In the genomic region with DNA sequence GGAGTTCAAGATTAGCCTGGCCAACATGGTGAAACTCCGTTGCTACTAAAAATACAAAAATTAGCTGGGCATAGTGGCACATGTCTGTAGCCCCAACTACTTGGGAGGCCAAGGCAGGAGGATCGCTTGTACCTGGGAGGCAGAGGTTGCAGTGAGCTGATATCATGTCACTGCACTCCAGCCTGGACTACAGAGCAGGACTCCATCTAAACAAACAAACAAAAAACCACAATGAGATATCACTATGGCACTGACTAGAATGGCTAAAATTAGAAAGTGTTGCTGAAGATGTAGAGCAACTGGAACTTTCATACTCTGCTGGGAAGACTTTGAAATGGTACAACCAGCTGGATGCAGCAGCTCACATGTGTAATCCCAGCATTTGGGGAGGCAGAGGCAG, we compare ENCODE assay signal across 22 cellular contexts. TPM values are rescaled to one million over a fixed set of nuclear protein-coding genes. Genes with fewer than 3 reads are reported as not detected.
DNase-seq lines count a peak whose midpoint lies in the region; ATAC-seq, FAIRE-seq and TF ChIP-seq lines count a peak whose summit lies in the region.
"Had no signal": no experiment of that assay in that cellular context is flagged by ENCODE, and none has a peak within 500 bp of the region (broad histone marks: within the 10 kb centered on the region; RNA-seq: fewer than 3 reads in every experiment).

No MANE protein-coding gene starts in this region.

- H4K91ac ChIP-seq in neuronal stem cell (ENCODE audit: low read depth, low read length, poor library complexity), result no peak overlapping the region

- H3K9me3 ChIP-seq in HepG2 (ENCODE audit: low read length) (peaks cover 4% of the 10 kb centered on the region; the same call in 1 of the 2 replicates), right lobe of liver (no peaks in the 10 kb centered on the region), astrocyte (ENCODE audit: insufficient read depth, low read depth, low read length) (peaks cover 2% of the 10 kb centered on the region), neuronal stem cell (replicated peaks in 1 of 2; ENCODE audit: control insufficient read depth in 2 of 2, insufficient read depth in 1 of 2, low read depth in 1 of 2, low read length in 2 of 2) (peaks cover 2 to 4% of the 10 kb centered on the region in 2 donors)

- CTCF ChIA-PET in HepG2 (lab: Yijun Ruan, JAX; ENCODE audit: low intra/inter-chr PET ratio, low total read pairs), result no interaction called here

- FAIRE-seq in HepG2 (lab: Jason Lieb, UNC), result no peak
- FAIRE-seq in astrocyte (lab: Jason Lieb, UNC), result no peak
- FAIRE-seq: A549, H54 had no signal

- H3K27me3 Mint-ChIP-seq in astrocyte (ENCODE audit: low read depth, unreplicated experiment), result peaks cover 13% of the 10 kb centered on the region

- H2BK5ac ChIP-seq in neuronal stem cell (ENCODE audit: low read length), result no peak overlapping the region

- H2BK120ac ChIP-seq in neuronal stem cell (ENCODE audit: low read depth, low read length), result no peak overlapping the region

- intact Hi-C loops in HepG2 (cut with micrococcal nuclease; ENCODE audit: unreplicated experiment), result no loop called here
- intact Hi-C loops in right lobe of liver (cut with DNase I), result no loop called here

- DNase-seq in HepG2 (ENCODE audit: low spot score), result no peak
- no peak for DNase-seq in right lobe of liver
- no peak for DNase-seq in astrocyte (ENCODE audit: low read depth)
- DNase-seq in neuronal stem cell (ENCODE audit: low spot score), result no peak
- no peak for DNase-seq in activated T-cell treated with anti-CD3 and anti-CD28 coated beads, Interleukin-2, amount 50 U/mL, for 48 hours
- DNase-seq in AG08396 (ENCODE audit: low spot score), result no peak
- DNase-seq: CD4-positive, alpha-beta memory T cell; DMS153; DMS79; GF-D8; HCEC 1CT; IMR-90 had no signal

- no peak overlapping the region for H2AFZ ChIP-seq in HepG2 (ENCODE audit: low read length)
- H2AFZ ChIP-seq in astrocyte (ENCODE audit: low read depth, low read length), result no peak overlapping the region
- H2AFZ ChIP-seq in neuronal stem cell (ENCODE audit: low read length), result no peak overlapping the region
- H2AFZ ChIP-seq: GM23338 had no signal

- H4K20me1 ChIP-seq in HepG2 (ENCODE audit: insufficient read depth, low read length), result no peaks in the 10 kb centered on the region
- no peaks in the 10 kb centered on the region for H4K20me1 ChIP-seq in astrocyte (ENCODE audit: insufficient read depth, low read length)
- H4K20me1 ChIP-seq: BLaER1 had no signal

- H3K4me3 ChIP-seq in HepG2 (replicated peaks in 1 of 3; ENCODE audit: insufficient read depth in 1 of 3, low read depth in 2 of 3, low read length in 3 of 3) (no peak overlapping the region), right lobe of liver (no peak overlapping the region), astrocyte (ENCODE audit: insufficient read depth, low read depth, low read length) (no peak overlapping the region), neuronal stem cell (ENCODE audit: low read length in 2 of 2) (no peak overlapping the region)
- H3K4me3 ChIP-seq: A549, BLaER1, GM23338 had no signal

- no peak overlapping the region for H3K4ac ChIP-seq in neuronal stem cell (ENCODE audit: low read length)

- no peaks in the 10 kb centered on the region for H3K36me3 ChIP-seq in HepG2 (replicated peaks in 1 of 2; ENCODE audit: control insufficient read depth in 1 of 2, insufficient read depth in 2 of 2, low read length in 2 of 2)
- H3K36me3 ChIP-seq in right lobe of liver, result no peaks in the 10 kb centered on the region
- no peaks in the 10 kb centered on the region for H3K36me3 ChIP-seq in astrocyte (ENCODE audit: insufficient read depth, low read length)
- no peaks in the 10 kb centered on the region for H3K36me3 ChIP-seq in neuronal stem cell (replicated peaks in 1 of 2; ENCODE audit: control insufficient read depth in 2 of 2, insufficient read depth in 2 of 2, low read length in 2 of 2)
- H3K36me3 ChIP-seq: BLaER1 had no signal

- ATAC-seq in HepG2, result no peak
- ATAC-seq in right lobe of liver, result no peak
- no peak for ATAC-seq in HG03025 (IDR thresholded peaks at IDR 0.05; ENCODE audit: low FRiP score, unreplicated experiment)
- ATAC-seq: GM23338 had no signal

- no peak overlapping the region for H3K27ac ChIP-seq in HepG2 (ENCODE audit: extremely low read length, insufficient read depth, low read length)
- no peak overlapping the region for H3K27ac ChIP-seq in right lobe of liver
- H3K27ac ChIP-seq in astrocyte (ENCODE audit: low read depth, low read length), result no peak overlapping the region
- H3K27ac ChIP-seq in neuronal stem cell (replicated peaks; ENCODE audit: low read length), result no peak overlapping the region
- H3K27ac ChIP-seq: 22Rv1, A549, BLaER1, HL-60 had no signal

- H3K4me1 Mint-ChIP-seq in astrocyte (ENCODE audit: low read depth, unreplicated experiment), result no peaks in the 10 kb centered on the region
- H3K4me1 Mint-ChIP-seq: CD14-positive monocyte; CD4-positive, alpha-beta memory T cell had no signal

- WGBS in HepG2 (ENCODE audit: low lambda C conversion rate), result 66% methylated on average over 2 of the region's 2 CpGs
- WGBS in right lobe of liver (ENCODE audit: insufficient coverage, low coverage, low lambda C conversion rate, missing lambda C conversion rate), result no CpG with 5 or more reads among the region's 2 CpGs
- WGBS in neuronal stem cell (ENCODE audit: extremely low coverage in 2 of 2, insufficient read length in 2 of 2, insufficient replicate concordance in 1 of 2), 2 donors, result no CpG with 5 or more reads among the region's 2 CpGs

- POLR2A ChIA-PET in HepG2 (lab: Yijun Ruan, JAX), result interaction anchor here (1.6 kb wide), 1 partner anchor 29 kb away, joined by 4 read pairs; the partner anchor contains the start of gene TMEM256

- H3K9ac ChIP-seq in HepG2 (ENCODE audit: insufficient read depth, low read depth, low read length), result no peak overlapping the region
- H3K9ac ChIP-seq in astrocyte (ENCODE audit: low read length), result no peak overlapping the region
- H3K9ac ChIP-seq in neuronal stem cell (ENCODE audit: low read depth, low read length, poor library complexity), result no peak overlapping the region
- H3K9ac ChIP-seq: BLaER1 had no signal

- H3K79me2 ChIP-seq in HepG2 (ENCODE audit: insufficient read depth, low read length) (no peaks in the 10 kb centered on the region), astrocyte (ENCODE audit: insufficient read depth, low read length) (no peaks in the 10 kb centered on the region)

- H3K18ac ChIP-seq in neuronal stem cell (ENCODE audit: low read length), result no peak overlapping the region

- H3K14ac ChIP-seq in neuronal stem cell (ENCODE audit: low read length), result peak overlapping the region; percentile 71

- TF ChIP-seq RAD21 in HepG2 (CRISPR knock-in tag; IDR thresholded peaks at IDR 0.05), result no peak

- BruUV-seq in HepG2 (replicated peaks; lab: Mats Ljungman, UMichigan), result no TSS peak

- H3K27me3 ChIP-seq in HepG2 (ENCODE audit: control insufficient read depth in 1 of 2, insufficient read depth in 2 of 2, low read length in 2 of 2) (peaks cover 0 to 10% of the 10 kb centered on the region in 2 experiments; a peak in 3 of 5 replicates), right lobe of liver (no peaks in the 10 kb centered on the region), astrocyte (ENCODE audit: insufficient read depth, low read length) (no peaks in the 10 kb centered on the region), neuronal stem cell (ENCODE audit: control insufficient read depth in 3 of 3, insufficient read depth in 3 of 3, low read depth in 1 of 3, low read length in 3 of 3) (peaks cover 0 to 9% (median 0%) of the 10 kb centered on the region in 3 experiments)

- H3K4me1 ChIP-seq in HepG2 (ENCODE audit: insufficient read depth, low read length), result peaks cover 10% of the 10 kb centered on the region
- H3K4me1 ChIP-seq in right lobe of liver, result no peaks in the 10 kb centered on the region
- no peaks in the 10 kb centered on the region for H3K4me1 ChIP-seq in astrocyte (ENCODE audit: insufficient read depth, low read length)
- H3K4me1 ChIP-seq in neuronal stem cell (ENCODE audit: control insufficient read depth in 2 of 2, insufficient read depth in 1 of 2, low read depth in 1 of 2, low read length in 2 of 2), result no peaks in the 10 kb centered on the region
- H3K4me1 ChIP-seq: A549, BLaER1 had no signal

- no peak overlapping the region for H4K8ac ChIP-seq in neuronal stem cell (ENCODE audit: low read depth, low read length)

- no peak overlapping the region for H2BK15ac ChIP-seq in neuronal stem cell (ENCODE audit: low read length)

- no peak for TF ChIP-seq POLR2A in HepG2 (IDR thresholded peaks at IDR 0.05; ENCODE audit: insufficient read depth in 1 of 2, low read depth in 2 of 2, low read length in 2 of 2)
- no peak for TF ChIP-seq POLR2A in right lobe of liver (IDR thresholded peaks at IDR 0.05)

- H3K9me3 Mint-ChIP-seq in astrocyte (ENCODE audit: unreplicated experiment), result peaks cover 3% of the 10 kb centered on the region

- H2AK5ac ChIP-seq in neuronal stem cell (ENCODE audit: low read depth, low read length), result no peak overlapping the region

- H3K23ac ChIP-seq in neuronal stem cell (ENCODE audit: low read depth, low read length, poor library complexity), result no peak overlapping the region

- no peak overlapping the region for H3K4me2 ChIP-seq in HepG2 (ENCODE audit: low read depth, low read length)
- no peak overlapping the region for H3K4me2 ChIP-seq in astrocyte (ENCODE audit: low read length)
- H3K4me2 ChIP-seq in neuronal stem cell (ENCODE audit: insufficient read depth, low read length, poor library complexity, severe bottlenecking), result no peak overlapping the region
- H3K4me2 ChIP-seq: A549, BLaER1, GM23338 had no signal

- H2BK12ac ChIP-seq in neuronal stem cell (ENCODE audit: low read length), result no peak overlapping the region

- H3K27ac Mint-ChIP-seq in astrocyte (ENCODE audit: unreplicated experiment), result no peak overlapping the region
- H3K27ac Mint-ChIP-seq: CD4-positive, alpha-beta memory T cell; GM23338 had no signal

- TF ChIP-seq CTCF in HepG2 (CRISPR knock-in tag; IDR thresholded peaks at IDR 0.05) (no peak), right lobe of liver (IDR thresholded peaks at IDR 0.05) (no peak), astrocyte (IDR thresholded peaks at IDR 0.05; ENCODE audit: insufficient read depth, low read depth, low read length) (no peak)

- H3K4me3 Mint-ChIP-seq in astrocyte (ENCODE audit: unreplicated experiment), result peak overlapping the region; percentile 46
- H3K4me3 Mint-ChIP-seq: CD14-positive monocyte; CD4-positive, alpha-beta memory T cell; GM23338 had no signal

- no peaks in the 10 kb centered on the region for H3K79me1 ChIP-seq in neuronal stem cell (ENCODE audit: low read depth, low read length)

- no peak for TF ChIP-seq EP300 in HepG2 (IDR thresholded peaks at IDR 0.05; ENCODE audit: low read depth in 2 of 2, low read length in 2 of 2)
- TF ChIP-seq EP300 in HepG2 (CRISPR knock-in tag; IDR thresholded peaks at IDR 0.05; ENCODE audit: borderline replicate concordance), result no peak

- in situ Hi-C loops in HepG2 (cut with HindIII; ENCODE audit: extremely low pct_ligation_motif_present, low pct_unique_long_range_greater_than_20kb), result no loop called here

- H3K36me3 Mint-ChIP-seq in astrocyte (ENCODE audit: low read depth, unreplicated experiment), result no peaks in the 10 kb centered on the region
- H3K36me3 Mint-ChIP-seq: CD14-positive monocyte had no signal

RNA-seq across cellular contexts. Expression of gene TNK1, which starts 6.5 kb away (rescaled TPM):
- total RNA-seq in HepG2 (2016; rRNA removed; fragmentation: Illumina TruSeq; extraction: Trizol), result 1.7 and 2.0 TPM in 2 replicates
- total RNA-seq in HepG2 (2016; cell fraction: cytosol; rRNA removed; fragmentation: Illumina TruSeq; extraction: Trizol; ENCODE audit: low read depth), result 0.71 and 1.2 TPM in 2 replicates
- total RNA-seq in HepG2 (2016; cell fraction: insoluble cytoplasmic fraction; rRNA removed; fragmentation: Illumina TruSeq; extraction: Trizol), result 2.0 and 2.8 TPM in 2 replicates
- 0.71 and 0.76 TPM in 2 replicates for total RNA-seq in HepG2 (2016; cell fraction: membrane; rRNA removed; fragmentation: Illumina TruSeq; extraction: Trizol)
- total RNA-seq in HepG2 (2016; cell fraction: nucleus; rRNA removed; fragmentation: Illumina TruSeq; extraction: Trizol), result 2.0 and 3.9 TPM in 2 replicates
- polyA plus RNA-seq in HepG2 (2011; rRNA removed), result 3.5 and 3.7 TPM in 2 replicates
- polyA plus RNA-seq in HepG2 (2011; cell fraction: cytosol; rRNA removed), result 3.3 and 6.1 TPM in 2 replicates
- 10.9 and 13.6 TPM in 2 replicates for polyA plus RNA-seq in HepG2 (2011; cell fraction: nucleus; rRNA removed)
- 1.6 and 2.2 TPM in 2 replicates for polyA plus RNA-seq in HepG2 (2012)
- 0.31 and 0.40 TPM in 2 replicates for polyA plus RNA-seq in HepG2 (2016; cell fraction: cytosol; fragmentation: Illumina TruSeq; extraction: Trizol; ENCODE audit: low read depth)
- 2.1 and 2.7 TPM in 2 replicates for polyA plus RNA-seq in HepG2 (2016; cell fraction: insoluble cytoplasmic fraction; fragmentation: Illumina TruSeq; extraction: Trizol; ENCODE audit: low read depth)
- 0.56 and 0.62 TPM in 2 replicates for polyA plus RNA-seq in HepG2 (2016; cell fraction: membrane; fragmentation: Illumina TruSeq; extraction: Trizol; ENCODE audit: low read depth)
- polyA plus RNA-seq in HepG2 (2016; cell fraction: nucleus; fragmentation: Illumina TruSeq; extraction: Trizol; ENCODE audit: insufficient read depth, low read depth), result 6.2 and 6.7 TPM in 2 replicates
- 11.2 and 22.8 TPM in 2 replicates for polyA minus RNA-seq in HepG2 (2011; rRNA and poly(A)+ RNA removed; ENCODE audit: low replicate concordance)
- polyA minus RNA-seq in HepG2 (2011; cell fraction: cytosol; rRNA and poly(A)+ RNA removed), result 2.6 and 2.9 TPM in 2 replicates
- polyA minus RNA-seq in HepG2 (2011; cell fraction: nucleus; rRNA and poly(A)+ RNA removed), result 8.7 and 9.3 TPM in 2 replicates
- 1 to 10 TPM; 2.9 to 5.1 (median 4.0) TPM for total RNA-seq in right lobe of liver
- total RNA-seq in astrocyte, result 0.36 and 1.6 TPM in 2 replicates
- polyA plus RNA-seq in neuronal stem cell (2013, experiment 1 of 2), result 0.91 TPM
- polyA plus RNA-seq in neuronal stem cell (2013, experiment 2 of 2), result 0.89 TPM
- polyA plus RNA-seq: CD14-positive monocyte had no signal

RNA-seq across cellular contexts. Expression of gene TMEM95, which starts 19.4 kb away (rescaled TPM):
- total RNA-seq in HepG2 (2016; rRNA removed; fragmentation: Illumina TruSeq; extraction: Trizol), result not detected in 2 replicates
- total RNA-seq in HepG2 (2016; cell fraction: cytosol; rRNA removed; fragmentation: Illumina TruSeq; extraction: Trizol; ENCODE audit: low read depth), result not detected in 2 replicates
- total RNA-seq in HepG2 (2016; cell fraction: insoluble cytoplasmic fraction; rRNA removed; fragmentation: Illumina TruSeq; extraction: Trizol), result not detected in 2 replicates
- total RNA-seq in HepG2 (2016; cell fraction: membrane; rRNA removed; fragmentation: Illumina TruSeq; extraction: Trizol), result not detected in 2 replicates
- total RNA-seq in HepG2 (2016; cell fraction: nucleus; rRNA removed; fragmentation: Illumina TruSeq; extraction: Trizol), result not detected in 2 replicates
- polyA plus RNA-seq in HepG2 (2011; rRNA removed), result not detected in 2 replicates
- polyA plus RNA-seq in HepG2 (2011; cell fraction: cytosol; rRNA removed), result not detected in 2 replicates
- polyA plus RNA-seq in HepG2 (2011; cell fraction: nucleus; rRNA removed), result not detected in 2 replicates
- not detected in 2 replicates for polyA plus RNA-seq in HepG2 (2012)
- polyA plus RNA-seq in HepG2 (2016; cell fraction: cytosol; fragmentation: Illumina TruSeq; extraction: Trizol; ENCODE audit: low read depth), result not detected in 2 replicates
- polyA plus RNA-seq in HepG2 (2016; cell fraction: insoluble cytoplasmic fraction; fragmentation: Illumina TruSeq; extraction: Trizol; ENCODE audit: low read depth), result not detected in 2 replicates
- not detected in 2 replicates for polyA plus RNA-seq in HepG2 (2016; cell fraction: membrane; fragmentation: Illumina TruSeq; extraction: Trizol; ENCODE audit: low read depth)
- polyA plus RNA-seq in HepG2 (2016; cell fraction: nucleus; fragmentation: Illumina TruSeq; extraction: Trizol; ENCODE audit: insufficient read depth, low read depth), result not detected in 2 replicates
- not detected in 2 replicates for polyA minus RNA-seq in HepG2 (2011; rRNA and poly(A)+ RNA removed; ENCODE audit: low replicate concordance)
- not detected in 2 replicates for polyA minus RNA-seq in HepG2 (2011; cell fraction: cytosol; rRNA and poly(A)+ RNA removed)
- 0.37 TPM in 1 of 2 replicates, not detected in the other for polyA minus RNA-seq in HepG2 (2011; cell fraction: nucleus; rRNA and poly(A)+ RNA removed)
- total RNA-seq in right lobe of liver, result not detected
- total RNA-seq in astrocyte, result 0.30 TPM in 1 of 2 replicates, not detected in the other
- polyA plus RNA-seq in neuronal stem cell (2013, experiment 1 of 2), result not detected
- not detected for polyA plus RNA-seq in neuronal stem cell (2013, experiment 2 of 2)
- total RNA-seq: CD4-positive, alpha-beta memory T cell; Daoy; GM23338; HT1080; IMR-90 had no signal
- polyA plus RNA-seq: A549; CD14-positive monocyte; CD4-positive, alpha-beta memory T cell; GM23338; IMR-90 had no signal

RNA-seq across cellular contexts. Expression of gene PLSCR3, which starts 20.0 kb away (rescaled TPM):
- total RNA-seq in HepG2 (2016; rRNA removed; fragmentation: Illumina TruSeq; extraction: Trizol) (5.6 and 6.0 TPM in 2 replicates), right lobe of liver (1 to 10 TPM; 5.5 to 8.9 (median 6.4) TPM), astrocyte (65.7 and 67.6 TPM in 2 replicates)
- total RNA-seq in HepG2 (2016; cell fraction: cytosol; rRNA removed; fragmentation: Illumina TruSeq; extraction: Trizol; ENCODE audit: low read depth), result 2.3 and 3.9 TPM in 2 replicates
- 4.8 and 6.1 TPM in 2 replicates for total RNA-seq in HepG2 (2016; cell fraction: insoluble cytoplasmic fraction; rRNA removed; fragmentation: Illumina TruSeq; extraction: Trizol)
- 4.6 and 4.9 TPM in 2 replicates for total RNA-seq in HepG2 (2016; cell fraction: membrane; rRNA removed; fragmentation: Illumina TruSeq; extraction: Trizol)
- 3.3 and 4.4 TPM in 2 replicates for total RNA-seq in HepG2 (2016; cell fraction: nucleus; rRNA removed; fragmentation: Illumina TruSeq; extraction: Trizol)
- polyA plus RNA-seq in HepG2 (2011; rRNA removed), result 6.1 and 6.2 TPM in 2 replicates
- 4.7 and 5.9 TPM in 2 replicates for polyA plus RNA-seq in HepG2 (2011; cell fraction: cytosol; rRNA removed)
- polyA plus RNA-seq in HepG2 (2011; cell fraction: nucleus; rRNA removed), result 20.8 and 23.5 TPM in 2 replicates
- 6.2 and 7.3 TPM in 2 replicates for polyA plus RNA-seq in HepG2 (2012)
- polyA plus RNA-seq in HepG2 (2016; cell fraction: cytosol; fragmentation: Illumina TruSeq; extraction: Trizol; ENCODE audit: low read depth), result 6.7 and 7.7 TPM in 2 replicates
- 8.1 and 10.5 TPM in 2 replicates for polyA plus RNA-seq in HepG2 (2016; cell fraction: insoluble cytoplasmic fraction; fragmentation: Illumina TruSeq; extraction: Trizol; ENCODE audit: low read depth)
- 10.8 and 11.9 TPM in 2 replicates for polyA plus RNA-seq in HepG2 (2016; cell fraction: membrane; fragmentation: Illumina TruSeq; extraction: Trizol; ENCODE audit: low read depth)
- polyA plus RNA-seq in HepG2 (2016; cell fraction: nucleus; fragmentation: Illumina TruSeq; extraction: Trizol; ENCODE audit: insufficient read depth, low read depth), result 12.3 and 12.8 TPM in 2 replicates
- polyA minus RNA-seq in HepG2 (2011; rRNA and poly(A)+ RNA removed; ENCODE audit: low replicate concordance), result 7.6 and 8.3 TPM in 2 replicates
- polyA minus RNA-seq in HepG2 (2011; cell fraction: cytosol; rRNA and poly(A)+ RNA removed), result 2.6 and 3.8 TPM in 2 replicates
- 4.2 and 5.4 TPM in 2 replicates for polyA minus RNA-seq in HepG2 (2011; cell fraction: nucleus; rRNA and poly(A)+ RNA removed)
- 31.8 TPM for polyA plus RNA-seq in neuronal stem cell (2013, experiment 1 of 2)
- polyA plus RNA-seq in neuronal stem cell (2013, experiment 2 of 2), result 30.0 TPM

RNA-seq across cellular contexts. Expression of gene KCTD11, which starts 22.4 kb away (rescaled TPM):
- total RNA-seq in HepG2 (2016; rRNA removed; fragmentation: Illumina TruSeq; extraction: Trizol), result 1.3 and 1.6 TPM in 2 replicates
- total RNA-seq in HepG2 (2016; cell fraction: cytosol; rRNA removed; fragmentation: Illumina TruSeq; extraction: Trizol; ENCODE audit: low read depth), result 0.30 and 0.44 TPM in 2 replicates
- total RNA-seq in HepG2 (2016; cell fraction: insoluble cytoplasmic fraction; rRNA removed; fragmentation: Illumina TruSeq; extraction: Trizol), result 0.79 and 1.5 TPM in 2 replicates
- 0.79 and 1.1 TPM in 2 replicates for total RNA-seq in HepG2 (2016; cell fraction: membrane; rRNA removed; fragmentation: Illumina TruSeq; extraction: Trizol)
- 0.93 and 1.2 TPM in 2 replicates for total RNA-seq in HepG2 (2016; cell fraction: nucleus; rRNA removed; fragmentation: Illumina TruSeq; extraction: Trizol)
- polyA plus RNA-seq in HepG2 (2011; rRNA removed), result 2.6 and 3.1 TPM in 2 replicates
- 2.7 and 2.8 TPM in 2 replicates for polyA plus RNA-seq in HepG2 (2011; cell fraction: cytosol; rRNA removed)
- polyA plus RNA-seq in HepG2 (2011; cell fraction: nucleus; rRNA removed), result 2.5 TPM in 2 replicates
- polyA plus RNA-seq in HepG2 (2012), result 1.4 and 1.8 TPM in 2 replicates
- polyA plus RNA-seq in HepG2 (2016; cell fraction: cytosol; fragmentation: Illumina TruSeq; extraction: Trizol; ENCODE audit: low read depth), result 0.15 and 0.19 TPM in 2 replicates
- polyA plus RNA-seq in HepG2 (2016; cell fraction: insoluble cytoplasmic fraction; fragmentation: Illumina TruSeq; extraction: Trizol; ENCODE audit: low read depth), result 1.0 and 1.3 TPM in 2 replicates
- polyA plus RNA-seq in HepG2 (2016; cell fraction: membrane; fragmentation: Illumina TruSeq; extraction: Trizol; ENCODE audit: low read depth), result 0.49 and 0.56 TPM in 2 replicates
- polyA plus RNA-seq in HepG2 (2016; cell fraction: nucleus; fragmentation: Illumina TruSeq; extraction: Trizol; ENCODE audit: insufficient read depth, low read depth), result 1.6 and 1.7 TPM in 2 replicates
- 4.4 and 4.6 TPM in 2 replicates for polyA minus RNA-seq in HepG2 (2011; rRNA and poly(A)+ RNA removed; ENCODE audit: low replicate concordance)
- polyA minus RNA-seq in HepG2 (2011; cell fraction: cytosol; rRNA and poly(A)+ RNA removed), result 1.8 and 2.1 TPM in 2 replicates
- polyA minus RNA-seq in HepG2 (2011; cell fraction: nucleus; rRNA and poly(A)+ RNA removed), result 2.9 and 3.0 TPM in 2 replicates
- 1 to 10 TPM; 2.2 to 4.4 (median 2.9) TPM for total RNA-seq in right lobe of liver
- total RNA-seq in astrocyte, result 31.6 and 41.4 TPM in 2 replicates
- 6.9 TPM for polyA plus RNA-seq in neuronal stem cell (2013, experiment 1 of 2)
- polyA plus RNA-seq in neuronal stem cell (2013, experiment 2 of 2), result 6.6 TPM

RNA-seq across cellular contexts. Expression of gene TMEM256, which starts 29.5 kb away (rescaled TPM):
- total RNA-seq in HepG2 (2016; rRNA removed; fragmentation: Illumina TruSeq; extraction: Trizol) (231 and 246 TPM in 2 replicates), right lobe of liver (10 to 100 TPM; 56.4 to 95.4 (median 68.9) TPM), astrocyte (45.7 and 52.9 TPM in 2 replicates)
- total RNA-seq in HepG2 (2016; cell fraction: cytosol; rRNA removed; fragmentation: Illumina TruSeq; extraction: Trizol; ENCODE audit: low read depth), result 134 and 136 TPM in 2 replicates
- total RNA-seq in HepG2 (2016; cell fraction: insoluble cytoplasmic fraction; rRNA removed; fragmentation: Illumina TruSeq; extraction: Trizol), result 236 and 264 TPM in 2 replicates
- total RNA-seq in HepG2 (2016; cell fraction: membrane; rRNA removed; fragmentation: Illumina TruSeq; extraction: Trizol), result 153 and 183 TPM in 2 replicates
- total RNA-seq in HepG2 (2016; cell fraction: nucleus; rRNA removed; fragmentation: Illumina TruSeq; extraction: Trizol), result 79.6 and 83.0 TPM in 2 replicates
- 240 and 252 TPM in 2 replicates for polyA plus RNA-seq in HepG2 (2011; rRNA removed)
- 131 and 354 TPM in 2 replicates for polyA plus RNA-seq in HepG2 (2011; cell fraction: cytosol; rRNA removed)
- 114 and 132 TPM in 2 replicates for polyA plus RNA-seq in HepG2 (2011; cell fraction: nucleus; rRNA removed)
- 90.5 and 138 TPM in 2 replicates for polyA plus RNA-seq in HepG2 (2012)
- 119 and 129 TPM in 2 replicates for polyA plus RNA-seq in HepG2 (2016; cell fraction: cytosol; fragmentation: Illumina TruSeq; extraction: Trizol; ENCODE audit: low read depth)
- 192 and 206 TPM in 2 replicates for polyA plus RNA-seq in HepG2 (2016; cell fraction: insoluble cytoplasmic fraction; fragmentation: Illumina TruSeq; extraction: Trizol; ENCODE audit: low read depth)
- polyA plus RNA-seq in HepG2 (2016; cell fraction: membrane; fragmentation: Illumina TruSeq; extraction: Trizol; ENCODE audit: low read depth), result 118 and 127 TPM in 2 replicates
- 132 and 144 TPM in 2 replicates for polyA plus RNA-seq in HepG2 (2016; cell fraction: nucleus; fragmentation: Illumina TruSeq; extraction: Trizol; ENCODE audit: insufficient read depth, low read depth)
- polyA minus RNA-seq in HepG2 (2011; rRNA and poly(A)+ RNA removed; ENCODE audit: low replicate concordance), result 48.7 and 83.2 TPM in 2 replicates
- 28.3 and 28.4 TPM in 2 replicates for polyA minus RNA-seq in HepG2 (2011; cell fraction: cytosol; rRNA and poly(A)+ RNA removed)
- polyA minus RNA-seq in HepG2 (2011; cell fraction: nucleus; rRNA and poly(A)+ RNA removed), result 22.9 and 31.3 TPM in 2 replicates
- polyA plus RNA-seq in neuronal stem cell (2013, experiment 1 of 2), result 255 TPM
- 258 TPM for polyA plus RNA-seq in neuronal stem cell (2013, experiment 2 of 2)
